Comparison of ENCODE assay signal across 13 cellular contexts in the genomic region with DNA sequence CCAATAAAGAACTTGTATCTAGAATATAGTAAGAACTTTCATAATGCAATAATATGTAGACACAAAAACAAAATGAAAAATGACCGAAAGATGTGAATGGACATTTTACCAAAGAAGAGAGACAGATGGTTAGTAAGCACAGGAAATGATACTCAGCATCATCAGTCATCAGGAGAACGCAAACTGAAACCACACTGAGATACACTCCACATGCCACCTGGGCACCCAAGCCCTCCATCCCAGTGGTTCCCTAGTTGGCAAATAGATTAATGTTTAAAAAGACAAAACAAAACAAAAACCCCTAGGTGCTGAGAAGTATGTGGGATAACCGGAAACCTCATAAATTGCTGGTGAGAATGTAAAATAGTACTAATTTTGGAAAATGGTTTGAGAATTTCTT. TPM values are rescaled to one million over a fixed set of nuclear protein-coding genes. Genes with fewer than 3 reads are reported as not detected.
DNase-seq lines count a peak whose midpoint lies in the region; ATAC-seq, FAIRE-seq and TF ChIP-seq lines count a peak whose summit lies in the region.
"Had no signal": no experiment of that assay in that cellular context is flagged by ENCODE, and none has a peak within 500 bp of the region (broad histone marks: within the 10 kb centered on the region; RNA-seq: fewer than 3 reads in every experiment).

No MANE protein-coding gene starts in this region.

- TF ChIP-seq POLR2A in GM18505 (IDR thresholded peaks at IDR 0.05; ENCODE audit: borderline replicate concordance, extremely low read depth, insufficient read depth, insufficient read length), result no peak

- FAIRE-seq in urothelium cell line (lab: Jason Lieb, UNC), result no peak

- H3F3A ChIP-seq in smooth muscle cell (ENCODE audit: low read depth), result no peaks in the 10 kb centered on the region

- no peak overlapping the region for H3K27ac ChIP-seq in smooth muscle cell (ENCODE audit: low read depth)
- H3K27ac ChIP-seq: foreskin keratinocyte had no signal

- WGBS in smooth muscle cell (ENCODE audit: low lambda C conversion rate), result 95% methylated on average over 3 of the region's 3 CpGs

- no peaks in the 10 kb centered on the region for H3K9me3 ChIP-seq in smooth muscle cell (replicated peaks; ENCODE audit: low read depth)

- no peaks in the 10 kb centered on the region for H3K79me2 ChIP-seq in smooth muscle cell (ENCODE audit: low read depth)

- H2AFZ ChIP-seq in smooth muscle cell (ENCODE audit: low read depth), result no peak overlapping the region

- no peak overlapping the region for H3K4me3 ChIP-seq in smooth muscle cell

- no peak overlapping the region for H3K9ac ChIP-seq in smooth muscle cell (ENCODE audit: low read depth)

- in situ Hi-C loops in ACHN (cut with HindIII; ENCODE audit: low pct_ligation_motif_present, low pct_unique_long_range_greater_than_20kb, low sequenced_read_pairs), result no loop called here

- H3K4me1 ChIP-seq in smooth muscle cell (ENCODE audit: low read depth), result no peaks in the 10 kb centered on the region
- H3K4me1 ChIP-seq: foreskin keratinocyte had no signal

- no peak for TF ChIP-seq CTCF in smooth muscle cell (IDR thresholded peaks at IDR 0.05; ENCODE audit: borderline replicate concordance, insufficient read depth, poor library complexity, severe bottlenecking)

- DNase-seq in ACHN (peak; percentile 58), HK-2 (ENCODE audit: unreplicated experiment) (peak; percentile 47), smooth muscle cell (lab: John Stamatoyannopoulos, UW; ENCODE audit: unreplicated experiment) (no peak), urothelium cell line (ENCODE audit: low spot score) (no peak), midbrain (lab: John Stamatoyannopoulos, UW) (no peak)
- DNase-seq: cerebellar nuclear complex, foreskin keratinocyte, mammary epithelial cell, NCI-H1092 treated with DMSO at 0.1 percent for 48 hours had no signal

- ATAC-seq in GM18502 (IDR thresholded peaks at IDR 0.05; ENCODE audit: poor library complexity, unreplicated experiment) (peak; percentile 48), GM21737 (IDR thresholded peaks at IDR 0.05; ENCODE audit: unreplicated experiment) (peak; percentile 76), GM18505 (IDR thresholded peaks at IDR 0.05; ENCODE audit: unreplicated experiment) (no peak)
- ATAC-seq: activated CD4-positive, CD25-positive, alpha-beta regulatory T cell treated with anti-CD3 and anti-CD28 coated beads, Interleukin-2, amount 50 U/mL, for 24 hours; foreskin keratinocyte had no signal

- no peaks in the 10 kb centered on the region for H3K27me3 ChIP-seq in smooth muscle cell (ENCODE audit: low read depth)
- H3K27me3 ChIP-seq: foreskin keratinocyte had no signal

- no peaks in the 10 kb centered on the region for H4K20me1 ChIP-seq in smooth muscle cell (ENCODE audit: low read depth)

- H3K4me2 ChIP-seq in smooth muscle cell, result no peak overlapping the region

- H3K36me3 ChIP-seq in smooth muscle cell (ENCODE audit: low read depth), result peaks cover 4% of the 10 kb centered on the region

RNA-seq across cellular contexts. Expression of gene VPS33A, which starts 26.8 kb away (rescaled TPM):
- total RNA-seq in smooth muscle cell, result 16.9 and 29.2 TPM in 2 replicates
- 23.5 and 28.5 TPM in 2 replicates for polyA plus RNA-seq in smooth muscle cell

Comparison
In these comparisons a context has a peak if more than half of its experiments do, and no peak if none do; other contexts are left out.
1. DNase-seq: peak in ACHN (single experiment) and HK-2 (single experiment); none in smooth muscle cell (single experiment), urothelium cell line (single experiment) and midbrain (single experiment).